In the genomic region with DNA sequence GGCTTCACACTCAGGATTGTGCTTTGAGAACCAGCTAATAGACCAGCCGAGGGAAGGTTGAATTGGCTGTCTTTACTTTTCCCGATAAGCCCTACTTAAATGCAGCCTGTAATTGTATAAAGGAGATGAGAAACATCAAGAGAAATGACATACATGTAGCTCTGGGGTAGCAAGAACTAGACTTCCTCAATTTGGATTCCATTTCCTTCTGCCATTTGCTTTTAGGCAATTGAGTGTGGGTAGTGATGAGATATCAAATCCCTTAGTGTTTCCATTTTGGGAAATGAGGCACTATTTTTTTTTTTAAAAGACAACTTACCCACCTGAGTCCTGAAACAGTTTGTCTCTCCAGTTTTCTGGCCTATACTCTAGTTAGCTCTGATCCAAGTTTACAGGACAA, we compare ENCODE assay signal across 9 cellular contexts. TPM values are rescaled to one million over a fixed set of nuclear protein-coding genes. Genes with fewer than 3 reads are reported as not detected.
A peak's percentile ranks its signal among the peaks of the same experiment; 100 is the strongest.
DNase-seq lines count a peak whose midpoint lies in the region; ATAC-seq and TF ChIP-seq lines count a peak whose summit lies in the region.
"Had no signal": no experiment of that assay in that cellular context is flagged by ENCODE, and none has a peak within 500 bp of the region (broad histone marks: within the 10 kb centered on the region; RNA-seq: fewer than 3 reads in every experiment).

No MANE protein-coding gene starts in this region.

- H3K27me3 ChIP-seq in right cardiac atrium (ENCODE audit: control insufficient read depth, insufficient read depth), result no peaks in the 10 kb centered on the region
- H3K27me3 ChIP-seq: body of pancreas had no signal

- intact Hi-C loops in right cardiac atrium (cut with DNase I), result no loop called here

- 53% methylated on average over 2 of the region's 2 CpGs for WGBS in right cardiac atrium

- POLR2A ChIA-PET in AG04449 (lab: Yijun Ruan, JAX), result interaction anchor here (1.0 to 6.8 kb wide), 2 partner anchors 8 to 14 kb away, joined by 4 to 81 read pairs; a partner anchor contains a TSS

- H3K4me1 ChIP-seq in right cardiac atrium (ENCODE audit: control insufficient read depth, insufficient read depth, low read length), result peaks cover 19% of the 10 kb centered on the region

- peak overlapping the region; percentile 76 for H3K27ac ChIP-seq in right cardiac atrium (ENCODE audit: low read length)
- H3K27ac ChIP-seq: body of pancreas had no signal

- DNase-seq in AG04449 (ENCODE audit: low read depth, low spot score) (no peak), MV-4-11 (lab: John Stamatoyannopoulos, UW) (peak; percentile 62), right cardiac atrium (no peak), hippocampal formation (lab: John Stamatoyannopoulos, UW) (no peak)
- DNase-seq in stimulated activated naive CD4-positive, alpha-beta T cell treated with Interleukin-2 at 50 U/mL for 16 hours (lab: John Stamatoyannopoulos, UW), result no peak
- DNase-seq: body of pancreas, COR-L47, NCI-H1436 treated with DMSO at 0.1 percent for 48 hours had no signal

- no peak for TF ChIP-seq CTCF in AG04449 (IDR thresholded peaks at IDR 0.05; ENCODE audit: insufficient read depth, low read length, missing control alignments)

- CTCF ChIA-PET in AG04449 (lab: Yijun Ruan, JAX), result interaction anchor here (1.1 to 21.8 kb wide), 8 partner anchors 11 to 108 kb away, joined by 4 to 385 read pairs (median 16); a partner anchor contains a TSS

- no peaks in the 10 kb centered on the region for H3K9me3 ChIP-seq in right cardiac atrium (ENCODE audit: control insufficient read depth, low read length)
- H3K9me3 ChIP-seq: body of pancreas had no signal

- H3K4me3 ChIP-seq in AG04449 (ENCODE audit: low read depth, low read length) (peak overlapping the region; percentile 73), right cardiac atrium (ENCODE audit: low read length) (peak overlapping the region; percentile 76)
- H3K4me3 ChIP-seq: body of pancreas had no signal

- no peak for ATAC-seq in right cardiac atrium
- ATAC-seq in GM21576 (IDR thresholded peaks at IDR 0.05; ENCODE audit: unreplicated experiment), result no peak
- ATAC-seq: body of pancreas had no signal

RNA-seq across cellular contexts. Expression of a gene that starts 2.2 kb away (rescaled TPM):
- 100 to 1,000 TPM in 1 of 4 donors, 10 to 100 TPM in 3; 72.6 to 115 (median 74.1) TPM for total RNA-seq in right cardiac atrium
- polyA plus RNA-seq in right cardiac atrium, result 47.3 TPM

RNA-seq across cellular contexts. Expression of a gene that starts 15.0 kb away (rescaled TPM):
- 100 to 1,000 TPM in 3 of 4 donors, 10 to 100 TPM in 1; 71.9 to 144 (median 131) TPM for total RNA-seq in right cardiac atrium
- polyA plus RNA-seq in right cardiac atrium, result 99.7 TPM

RNA-seq across cellular contexts. Expression of a gene that starts 18.0 kb away (rescaled TPM):
- 10 to 100 TPM; 11.5 to 28.9 (median 21.7) TPM for total RNA-seq in right cardiac atrium
- 18.5 TPM for polyA plus RNA-seq in right cardiac atrium

RNA-seq across cellular contexts. Expression of a gene that starts 25.1 kb away (rescaled TPM):
- not detected for total RNA-seq in right cardiac atrium
- polyA plus RNA-seq in right cardiac atrium, result not detected
- total RNA-seq: body of pancreas had no signal

RNA-seq across cellular contexts. Expression of a gene that starts 32.3 kb away (rescaled TPM):
- total RNA-seq in right cardiac atrium, result 1 to 10 TPM in 2 of 4 donors, under 1 TPM in 2; 0.85 to 4.6 (median 0.97) TPM
- 2.4 TPM for polyA plus RNA-seq in right cardiac atrium
